ENCODE assay signal across 8 cellular contexts in genomic region chr12:120495189-120495722, GRCh38. TPM values are rescaled to one million over a fixed set of nuclear protein-coding genes. Genes with fewer than 3 reads are reported as not detected.
A peak's percentile ranks its signal among the peaks of the same experiment; 100 is the strongest.
DNase-seq lines count a peak whose midpoint lies in the region; ATAC-seq, FAIRE-seq and TF ChIP-seq lines count a peak whose summit lies in the region.

No MANE protein-coding gene starts in this region.

- H3K9me3 Mint-ChIP-seq in Caco-2 (ENCODE audit: unreplicated experiment): no peaks in the 10 kb centered on the region
- H3K9me3 Mint-ChIP-seq in activated naive CD8-positive, alpha-beta T cell (ENCODE audit: low read depth): no peaks in the 10 kb centered on the region

- no peaks in the 10 kb centered on the region for H3K27me3 Mint-ChIP-seq in Caco-2 (ENCODE audit: insufficient read depth, unreplicated experiment)
- H3K27me3 Mint-ChIP-seq in activated naive CD8-positive, alpha-beta T cell: no peaks in the 10 kb centered on the region

- no peak for TF ChIP-seq CTCF in Caco-2 (IDR thresholded peaks at IDR 0.05; ENCODE audit: insufficient read depth in 1 of 2, low read depth in 1 of 2, low read length in 1 of 2, severe bottlenecking in 1 of 2, unreplicated experiment in 1 of 2)
- TF ChIP-seq CTCF in kidney (IDR thresholded peaks at IDR 0.05; ENCODE audit: borderline replicate concordance, extremely low read depth, insufficient read depth): no peak

- no peak overlapping the region for H3K27ac ChIP-seq in kidney (ENCODE audit: low read depth in 2 of 2, low read length in 2 of 2)
- H3K27ac ChIP-seq in temporal lobe (ENCODE audit: low read depth, low read length): peak overlapping the region; percentile 13

- peak overlapping the region; percentile 80 for H3K27ac Mint-ChIP-seq in Caco-2 (ENCODE audit: unreplicated experiment)
- peak overlapping the region; percentile 80 for H3K27ac Mint-ChIP-seq in activated naive CD8-positive, alpha-beta T cell

- H3K27me3 ChIP-seq in Caco-2 (replicated peaks; ENCODE audit: control insufficient read depth, insufficient read depth, low read length): no peaks in the 10 kb centered on the region

- peaks cover 35% of the 10 kb centered on the region for H3K36me3 Mint-ChIP-seq in Caco-2 (ENCODE audit: insufficient read depth, unreplicated experiment)
- peaks cover 4% of the 10 kb centered on the region for H3K36me3 Mint-ChIP-seq in activated naive CD8-positive, alpha-beta T cell

- DNase-seq in Caco-2 (no peak), kidney (no peak), DMS114 treated with DMSO at 0.1 percent for 48 hours (lab: John Stamatoyannopoulos, UW; ENCODE audit: unreplicated experiment) (no peak)

- H3K4me1 ChIP-seq in Caco-2 (peaks cover 17% of the 10 kb centered on the region), kidney (ENCODE audit: control insufficient read depth in 1 of 2, insufficient read depth in 1 of 2, low read depth in 1 of 2, low read length in 2 of 2) (peaks cover 3 to 8% of the 10 kb centered on the region in 2 donors)

- POLR2A ChIA-PET in Caco-2 (lab: Charles Lee): interaction anchor here (0.6 to 2.4 kb wide), 5 partner anchors 21 to 178 kb away, joined by 3 to 17 read pairs (median 4); partner anchors contain the start of genes COQ5 and POP5

- H3K9me3 ChIP-seq in Caco-2 (no peaks in the 10 kb centered on the region), kidney (ENCODE audit: control insufficient read depth in 1 of 2, low read length in 2 of 2) (no peaks in the 10 kb centered on the region)

- peaks cover 19% of the 10 kb centered on the region for H3K4me1 Mint-ChIP-seq in Caco-2 (ENCODE audit: low read depth, unreplicated experiment)
- peaks cover 25% of the 10 kb centered on the region for H3K4me1 Mint-ChIP-seq in activated naive CD8-positive, alpha-beta T cell (ENCODE audit: low read depth)

- H3K4me3 Mint-ChIP-seq in Caco-2 (ENCODE audit: unreplicated experiment): peak overlapping the region; percentile 96
- peak overlapping the region; percentile 95 for H3K4me3 Mint-ChIP-seq in activated naive CD8-positive, alpha-beta T cell

- no peak for FAIRE-seq in kidney (lab: Jason Lieb, UNC)

- H3K4me3 ChIP-seq in Caco-2 (ENCODE audit: low read depth, low read length): peak overlapping the region; percentile 80
- peak overlapping the region; percentile 72 to 78 for H3K4me3 ChIP-seq in kidney (ENCODE audit: low read length in 2 of 2)

- intact Hi-C loops in Caco-2 (cut with micrococcal nuclease; ENCODE audit: unreplicated experiment) (loop anchor here (1.0 kb wide), 1 partner anchor 34 kb away; the partner anchor contains the start of gene COQ5), kidney (cut with DNase I) (no loop called here)

- no TSS peak for BruUV-seq in Caco-2 (replicated peaks; lab: Mats Ljungman, UMichigan)

- peak; percentile 1 for ATAC-seq in HG02840 (IDR thresholded peaks at IDR 0.05; ENCODE audit: low FRiP score, unreplicated experiment)
- ATAC-seq in HG03521 (IDR thresholded peaks at IDR 0.05; ENCODE audit: unreplicated experiment): no peak
- ATAC-seq in GM18870 (IDR thresholded peaks at IDR 0.05; ENCODE audit: unreplicated experiment): no peak

- H3K9ac ChIP-seq in kidney (ENCODE audit: low read length in 2 of 2): peak overlapping the region in 1 of 2 donors; percentile 1

- H3K36me3 ChIP-seq in Caco-2 (ENCODE audit: control insufficient read depth, insufficient read depth, low read length) (peaks cover 1% of the 10 kb centered on the region; the same call in 1 of the 2 replicates), kidney (ENCODE audit: control insufficient read depth in 1 of 2, insufficient read depth in 2 of 2, low read length in 2 of 2) (peaks cover 0 to 14% of the 10 kb centered on the region in 2 donors)

- CTCF ChIA-PET in Caco-2 (lab: Charles Lee): interaction anchor here (0.6 to 2.1 kb wide), 3 partner anchors 25 to 193 kb away, joined by 3 to 4 read pairs (median 3); partner anchors contain the start of genes COQ5 and SIRT4

RNA-seq across cellular contexts. Expression of gene DYNLL1, which starts 0.7 kb away (rescaled TPM):
- total RNA-seq in Caco-2 (2022) (323 and 324 TPM in 2 replicates), kidney (258 TPM), temporal lobe (220 TPM)
- 757 TPM for polyA plus RNA-seq in kidney (ENCODE audit: insufficient read depth, low read depth, low replicate concordance)

RNA-seq across cellular contexts. Expression of gene SRSF9, which starts 25.7 kb away (rescaled TPM):
- total RNA-seq in Caco-2 (2022): 240 and 244 TPM in 2 replicates
- total RNA-seq in kidney: 144 TPM
- polyA plus RNA-seq in kidney (ENCODE audit: insufficient read depth, low read depth, low replicate concordance): 151 TPM
- total RNA-seq in temporal lobe: 73.8 TPM

RNA-seq across cellular contexts. Expression of gene COQ5, which starts 33.7 kb away (rescaled TPM):
- 20.7 and 20.9 TPM in 2 replicates for total RNA-seq in Caco-2 (2022)
- 26.5 TPM for total RNA-seq in kidney
- polyA plus RNA-seq in kidney (ENCODE audit: insufficient read depth, low read depth, low replicate concordance): 60.8 TPM
- total RNA-seq in temporal lobe: 27.5 TPM

RNA-seq across cellular contexts. Expression of gene RNF10, which starts 38.9 kb away (rescaled TPM):
- total RNA-seq in Caco-2 (2022) (133 and 164 TPM in 2 replicates), kidney (229 TPM), temporal lobe (116 TPM)
- 220 TPM for polyA plus RNA-seq in kidney (ENCODE audit: insufficient read depth, low read depth, low replicate concordance)

RNA-seq across cellular contexts. Expression of gene GATC, which starts 49.0 kb away (rescaled TPM):
- total RNA-seq in Caco-2 (2022): 30.9 and 33.2 TPM in 2 replicates
- 39.4 TPM for total RNA-seq in kidney
- 13.7 TPM for polyA plus RNA-seq in kidney (ENCODE audit: insufficient read depth, low read depth, low replicate concordance)
- total RNA-seq in temporal lobe: 24.6 TPM
